In genomic region chr2:20590704-20591515, GRCh38 we compare ENCODE assay signal across 1 cellular context.
TF ChIP-seq lines count a peak whose summit lies in the region.

No MANE protein-coding gene starts in this region.

TF ChIP-seq in H1, 55 proteins besides CTCF, POLR2A, EP300 and RAD21 (continued from another document):
- TF ChIP-seq RNF2 (IDR thresholded peaks at IDR 0.05; ENCODE audit: borderline replicate concordance, low read depth, low read length, missing control alignments, poor library complexity, severe bottlenecking) (no peak), SRF (IDR thresholded peaks at IDR 0.05; ENCODE audit: low read depth, low read length) (no peak), SUZ12 (IDR thresholded peaks at IDR 0.05; ENCODE audit: low read length) (no peak), GABPA (IDR thresholded peaks at IDR 0.05; ENCODE audit: borderline replicate concordance, insufficient read depth, low read length) (no peak), KDM5A (IDR thresholded peaks at IDR 0.05; ENCODE audit: low read length) (no peak), GTF2F1 (IDR thresholded peaks at IDR 0.05; ENCODE audit: borderline replicate concordance, low read depth, low read length) (no peak), E2F6 (IDR thresholded peaks at IDR 0.05) (no peak), KDM1A (IDR thresholded peaks at IDR 0.05; ENCODE audit: borderline replicate concordance, low read length) (no peak), ZNF274 (IDR thresholded peaks at IDR 0.05; ENCODE audit: borderline replicate concordance, extremely low read depth, low read length) (no peak), USF2 (IDR thresholded peaks at IDR 0.05; ENCODE audit: low read length) (no peak), TBP (IDR thresholded peaks at IDR 0.05; ENCODE audit: low read depth, low read length) (no peak), KDM4A (IDR thresholded peaks at IDR 0.05; ENCODE audit: low read depth, low read length, severe bottlenecking) (no peak), HDAC6 (IDR thresholded peaks at IDR 0.05; ENCODE audit: low read depth, low read length) (no peak), CREB1 (IDR thresholded peaks at IDR 0.05) (no peak), TCF12 (IDR thresholded peaks at IDR 0.05; ENCODE audit: low read depth, low read length) (no peak), SIX5 (IDR thresholded peaks at IDR 0.05; ENCODE audit: low read depth, low read length) (no peak), CHD1 (IDR thresholded peaks at IDR 0.05; ENCODE audit: low read depth, low read length) (no peak)
TF ChIP-seq in H1: peak in this region for 0.
